17 cellular contexts compared by ENCODE assay signal in the genomic region with DNA sequence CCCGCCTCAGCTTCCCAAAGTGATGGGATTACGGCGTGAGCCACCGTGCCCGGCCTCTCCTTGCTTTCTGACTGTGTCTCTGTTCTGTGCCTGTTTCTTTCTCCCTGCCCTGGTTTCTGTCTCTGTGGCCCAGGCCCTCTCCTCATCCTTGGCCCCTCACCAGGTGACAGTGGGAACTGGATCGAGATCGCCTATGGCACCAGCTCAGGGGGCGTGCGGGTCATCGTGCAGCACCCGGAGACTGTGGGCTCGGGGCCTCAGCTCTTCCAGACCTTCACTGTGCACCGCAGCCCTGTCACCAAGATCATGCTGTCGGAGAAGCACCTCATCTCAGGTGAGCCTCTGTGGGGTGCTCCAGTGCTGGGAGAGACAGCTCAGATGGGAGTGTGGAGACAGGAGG. TPM values are rescaled to one million over a fixed set of nuclear protein-coding genes. Genes with fewer than 3 reads are reported as not detected.
A peak's percentile ranks its signal among the peaks of the same experiment; 100 is the strongest.
DNase-seq lines count a peak whose midpoint lies in the region; ATAC-seq and TF ChIP-seq lines count a peak whose summit lies in the region.
"Had no signal": no experiment of that assay in that cellular context is flagged by ENCODE, and none has a peak within 500 bp of the region (broad histone marks: within the 10 kb centered on the region; RNA-seq: fewer than 3 reads in every experiment).

No MANE protein-coding gene starts in this region.

- peaks cover 10% of the 10 kb centered on the region for H3K4me1 Mint-ChIP-seq in T-helper 1 cell treated with Interleukin-12 subunit alpha and Interleukin-12 subunit beta and Interleukin-4 antibody, amounts not matched to agents 30 μg/mL and 1 μg/mL, for 36 hours (ENCODE audit: low read depth)
- peaks cover 15 to 19% of the 10 kb centered on the region in 2 donors for H3K4me1 Mint-ChIP-seq in natural killer cell treated with Interleukin-12 subunit alpha and Interleukin-12 subunit beta and Interleukin-15 and Interleukin-18, amount 100 ng/mL, for 72 hours (ENCODE audit: low read depth in 2 of 2)
- peaks cover 0 to 38% of the 10 kb centered on the region in 2 donors for H3K4me1 Mint-ChIP-seq in natural killer cell
- H3K4me1 Mint-ChIP-seq in neural crest cell: peaks cover 41% of the 10 kb centered on the region

- no peaks in the 10 kb centered on the region for H3K9me3 Mint-ChIP-seq in T-helper 1 cell treated with Interleukin-12 subunit alpha and Interleukin-12 subunit beta and Interleukin-4 antibody, amounts not matched to agents 30 μg/mL and 1 μg/mL, for 36 hours
- no peaks in the 10 kb centered on the region for H3K9me3 Mint-ChIP-seq in natural killer cell treated with Interleukin-12 subunit alpha and Interleukin-12 subunit beta and Interleukin-15 and Interleukin-18, amount 100 ng/mL, for 72 hours
- H3K9me3 Mint-ChIP-seq in natural killer cell: no peaks in the 10 kb centered on the region
- H3K9me3 Mint-ChIP-seq in neural crest cell: no peaks in the 10 kb centered on the region

- DNase-seq in T-helper 1 cell (no peak), natural killer cell (no peak), neural crest cell (ENCODE audit: low read depth, low spot score) (no peak), globus pallidus (ENCODE audit: low spot score) (no peak), foreskin fibroblast (no peak)
- no peak for DNase-seq in natural killer cell treated with Interleukin-12 subunit alpha and Interleukin-12 subunit beta and Interleukin-15 and Interleukin-18, amount 100 ng/mL, for 72 hours (ENCODE audit: low spot score)
- DNase-seq: BE2C, DMS 273 treated with DMSO at 0.1 percent for 48 hours, GDM1, GM23248, NCI-H187, NCI-H345, NCI-H526 treated with DMSO at 0.1 percent for 48 hours had no signal

- no peak for ATAC-seq in natural killer cell treated with Interleukin-12 subunit alpha and Interleukin-12 subunit beta and Interleukin-15 and Interleukin-18, amount 100 ng/mL, for 72 hours
- ATAC-seq in natural killer cell (no peak), HG02870 (IDR thresholded peaks at IDR 0.05; ENCODE audit: unreplicated experiment) (no peak)
- ATAC-seq: GM12878, HCT116 had no signal

- intact Hi-C loops in natural killer cell (cut with micrococcal nuclease): no loop called here

- H3K4me3 Mint-ChIP-seq in T-helper 1 cell treated with Interleukin-12 subunit alpha and Interleukin-12 subunit beta and Interleukin-4 antibody, amounts not matched to agents 30 μg/mL and 1 μg/mL, for 36 hours: peak overlapping the region; percentile 43
- peak overlapping the region; percentile 46 for H3K4me3 Mint-ChIP-seq in natural killer cell treated with Interleukin-12 subunit alpha and Interleukin-12 subunit beta and Interleukin-15 and Interleukin-18, amount 100 ng/mL, for 72 hours
- H3K4me3 Mint-ChIP-seq in natural killer cell (no peak overlapping the region), neural crest cell (peak overlapping the region; percentile 19)

- no peaks in the 10 kb centered on the region for H3K27me3 Mint-ChIP-seq in T-helper 1 cell treated with Interleukin-12 subunit alpha and Interleukin-12 subunit beta and Interleukin-4 antibody, amounts not matched to agents 30 μg/mL and 1 μg/mL, for 36 hours (ENCODE audit: low read depth)
- no peaks in the 10 kb centered on the region for H3K27me3 Mint-ChIP-seq in natural killer cell treated with Interleukin-12 subunit alpha and Interleukin-12 subunit beta and Interleukin-15 and Interleukin-18, amount 100 ng/mL, for 72 hours
- H3K27me3 Mint-ChIP-seq in natural killer cell (ENCODE audit: low read depth in 2 of 2) (no peaks in the 10 kb centered on the region), neural crest cell (ENCODE audit: low read depth) (no peaks in the 10 kb centered on the region)

- peaks cover 37% of the 10 kb centered on the region for H3K36me3 Mint-ChIP-seq in T-helper 1 cell treated with Interleukin-12 subunit alpha and Interleukin-12 subunit beta and Interleukin-4 antibody, amounts not matched to agents 30 μg/mL and 1 μg/mL, for 36 hours (ENCODE audit: low read depth)
- H3K36me3 Mint-ChIP-seq in natural killer cell treated with Interleukin-12 subunit alpha and Interleukin-12 subunit beta and Interleukin-15 and Interleukin-18, amount 100 ng/mL, for 72 hours: peaks cover 17% of the 10 kb centered on the region
- H3K36me3 Mint-ChIP-seq in natural killer cell: no peaks in the 10 kb centered on the region
- peaks cover 9% of the 10 kb centered on the region for H3K36me3 Mint-ChIP-seq in neural crest cell (ENCODE audit: low read depth)

- TF ChIP-seq CTCF in natural killer cell (IDR thresholded peaks at IDR 0.05): no peak
- TF ChIP-seq CTCF in neural crest cell (conservative IDR thresholded peaks at IDR 0.05): no peak
- TF ChIP-seq CTCF in foreskin fibroblast (IDR thresholded peaks at IDR 0.05; ENCODE audit: low read depth, low read length): no peak

- peak overlapping the region; percentile 85 for H3K27ac Mint-ChIP-seq in T-helper 1 cell treated with Interleukin-12 subunit alpha and Interleukin-12 subunit beta and Interleukin-4 antibody, amounts not matched to agents 30 μg/mL and 1 μg/mL, for 36 hours
- H3K27ac Mint-ChIP-seq in natural killer cell treated with Interleukin-12 subunit alpha and Interleukin-12 subunit beta and Interleukin-15 and Interleukin-18, amount 100 ng/mL, for 72 hours: peak overlapping the region; percentile 32 to 76
- H3K27ac Mint-ChIP-seq in natural killer cell (peak overlapping the region in 1 of 2 donors; percentile 76), neural crest cell (ENCODE audit: unreplicated experiment) (no peak overlapping the region)

- no peak overlapping the region for H3K4me3 ChIP-seq in foreskin fibroblast (ENCODE audit: low read depth in 1 of 2, low read length in 2 of 2)
- H3K4me3 ChIP-seq: GM12878, GM23248 had no signal

RNA-seq across cellular contexts. Expression of a gene that starts 9.9 kb away (rescaled TPM):
- 100 to 1,000 TPM; 131 to 149 TPM for total RNA-seq in natural killer cell treated with Interleukin-12 subunit alpha and Interleukin-12 subunit beta and Interleukin-15 and Interleukin-18, amount 100 ng/mL, for 72 hours
- total RNA-seq in natural killer cell (100 to 1,000 TPM; 209 to 224 (median 209) TPM), neural crest cell (72.0 and 76.3 TPM in 2 replicates)

RNA-seq across cellular contexts. Expression of a gene that starts 14.6 kb away (rescaled TPM):
- 10 to 100 TPM; 28.1 to 59.0 TPM for total RNA-seq in natural killer cell treated with Interleukin-12 subunit alpha and Interleukin-12 subunit beta and Interleukin-15 and Interleukin-18, amount 100 ng/mL, for 72 hours
- total RNA-seq in natural killer cell (100 to 1,000 TPM; 153 to 182 (median 157) TPM), neural crest cell (125 TPM in 2 replicates)
